ENCODE assay signal across 16 cellular contexts in the genomic region with DNA sequence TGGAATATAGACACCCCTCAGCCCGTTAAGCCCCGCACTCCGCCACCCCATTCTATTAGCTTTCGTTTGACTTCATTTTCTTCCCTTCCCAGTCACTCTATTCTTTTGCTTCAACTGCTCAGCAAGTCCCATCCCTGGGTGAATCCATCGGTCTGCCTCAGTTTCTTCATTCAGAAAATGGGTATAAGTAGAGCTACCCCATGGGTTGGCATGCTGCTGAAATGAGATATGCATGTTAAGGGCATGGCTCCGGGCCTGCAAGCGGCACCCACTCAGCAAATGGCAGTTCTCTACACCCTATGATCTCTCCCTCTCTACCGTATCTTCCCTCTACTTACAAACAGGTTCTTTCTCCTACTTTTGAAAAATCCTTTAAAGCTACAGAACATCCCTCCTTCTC.
DNase-seq lines count a peak whose midpoint lies in the region; ATAC-seq and TF ChIP-seq lines count a peak whose summit lies in the region.
"Had no signal": no experiment of that assay in that cellular context is flagged by ENCODE, and none has a peak within 500 bp of the region (broad histone marks: within the 10 kb centered on the region; RNA-seq: fewer than 3 reads in every experiment).

No MANE protein-coding gene starts in this region.

- in situ Hi-C loops in Panc1 (cut with HindIII; ENCODE audit: low pct_unique_long_range_greater_than_20kb, low sequenced_read_pairs): no loop called here

- CTCF ChIA-PET in HEK293 (lab: Yijun Ruan, JAX): no interaction called here
- CTCF ChIA-PET in Panc1 (lab: Charles Lee): no interaction called here

- ATAC-seq in Panc1 (no peak), GM19328 (IDR thresholded peaks at IDR 0.05; ENCODE audit: unreplicated experiment) (no peak)
- ATAC-seq: HCT116 had no signal

- H3K36me3 ChIP-seq in HEK293 (ENCODE audit: control insufficient read depth in 2 of 2, insufficient read depth in 1 of 2, low read length in 2 of 2): no peaks in the 10 kb centered on the region
- H3K36me3 ChIP-seq in Panc1 (ENCODE audit: control insufficient read depth, insufficient read depth, low read length): no peaks in the 10 kb centered on the region
- H3K36me3 ChIP-seq: BE2C had no signal

- no peaks in the 10 kb centered on the region for H3K27me3 ChIP-seq in Panc1 (ENCODE audit: control insufficient read depth, insufficient read depth, low read length)
- H3K27me3 ChIP-seq: BE2C had no signal

- POLR2A ChIA-PET in HEK293 (lab: Yijun Ruan, JAX): no interaction called here
- POLR2A ChIA-PET in Panc1 (lab: Charles Lee): no interaction called here

- H3K27me3 Mint-ChIP-seq in endothelial cell (ENCODE audit: unreplicated experiment) (peaks cover 12% of the 10 kb centered on the region), osteocyte (ENCODE audit: unreplicated experiment) (no peaks in the 10 kb centered on the region)
- H3K27me3 Mint-ChIP-seq: CD4-positive, CD25-positive, alpha-beta regulatory T cell had no signal

- intact Hi-C loops in Panc1 (cut with micrococcal nuclease; ENCODE audit: unreplicated experiment): no loop called here

- H3K4me1 ChIP-seq in HEK293 (ENCODE audit: control insufficient read depth, insufficient read depth, low read length) (peaks cover 12% of the 10 kb centered on the region), Panc1 (ENCODE audit: control insufficient read depth, insufficient read depth, low read length) (peaks cover 2% of the 10 kb centered on the region; the same call in 1 of the 2 replicates)

- H3K27ac ChIP-seq in HEK293 (ENCODE audit: extremely low read depth, low read depth, low read length) (no peak overlapping the region), Panc1 (ENCODE audit: low read length) (peak overlapping the region; percentile 35; the same call in 1 of the 2 replicates), coronary artery (no peak overlapping the region)

- BruUV-seq in Panc1 (replicated peaks; lab: Mats Ljungman, UMichigan): no TSS peak

- H3K4me1 Mint-ChIP-seq in endothelial cell (ENCODE audit: unreplicated experiment): peaks cover under 1% of the 10 kb centered on the region
- peaks cover 10% of the 10 kb centered on the region for H3K4me1 Mint-ChIP-seq in osteocyte (ENCODE audit: unreplicated experiment)

- H3K9me3 ChIP-seq in HEK293 (ENCODE audit: control insufficient read depth, insufficient read depth, low read depth, low read length) (no peaks in the 10 kb centered on the region), Panc1 (ENCODE audit: control insufficient read depth, insufficient read depth, low read depth, low read length) (no peaks in the 10 kb centered on the region)
- H3K9me3 ChIP-seq: BE2C had no signal

- DNase-seq in Panc1 (ENCODE audit: low read depth, low spot score): no peak
- no peak for DNase-seq in endothelial cell (ENCODE audit: low spot score)
- DNase-seq in osteocyte (ENCODE audit: extremely low spot score, unreplicated experiment): peak; percentile 40
- no peak for DNase-seq in GM20000 (ENCODE audit: low spot score)
- DNase-seq in coronary artery (ENCODE audit: low spot score): no peak
- DNase-seq: BE2C; C1 segment of cervical spinal cord; CD4-positive, CD25-positive, alpha-beta regulatory T cell; DMS153; DMS79; GDM1; GOT3; H7 had no signal

- H3K4me3 ChIP-seq in HEK293 (ENCODE audit: low read depth, low read length) (no peak overlapping the region), Panc1 (ENCODE audit: low read depth in 2 of 2, low read length in 2 of 2) (no peak overlapping the region), coronary artery (no peak overlapping the region)

- no peaks in the 10 kb centered on the region for H3K36me3 Mint-ChIP-seq in endothelial cell (ENCODE audit: low read depth, unreplicated experiment)
- H3K36me3 Mint-ChIP-seq in osteocyte (ENCODE audit: unreplicated experiment): no peaks in the 10 kb centered on the region
- H3K36me3 Mint-ChIP-seq: CD4-positive, CD25-positive, alpha-beta regulatory T cell had no signal

- TF ChIP-seq CTCF in HEK293 (tag by site-specific recombination; IDR thresholded peaks at IDR 0.05) (no peak), Panc1 (IDR thresholded peaks at IDR 0.05) (no peak), endothelial cell (IDR thresholded peaks at IDR 0.05; ENCODE audit: unreplicated experiment) (no peak), osteocyte (IDR thresholded peaks at IDR 0.05) (no peak), GM20000 (IDR thresholded peaks at IDR 0.05; ENCODE audit: extremely low read depth, missing control alignments) (no peak), coronary artery (IDR thresholded peaks at IDR 0.05) (no peak)

- H3K27ac Mint-ChIP-seq in endothelial cell (ENCODE audit: unreplicated experiment) (peak overlapping the region; percentile 16), osteocyte (ENCODE audit: unreplicated experiment) (no peak overlapping the region)

- no peaks in the 10 kb centered on the region for H3K9me3 Mint-ChIP-seq in endothelial cell (ENCODE audit: unreplicated experiment)
- H3K9me3 Mint-ChIP-seq in osteocyte (ENCODE audit: unreplicated experiment): no peaks in the 10 kb centered on the region

- H3K4me3 Mint-ChIP-seq in endothelial cell (ENCODE audit: unreplicated experiment) (no peak overlapping the region), osteocyte (ENCODE audit: unreplicated experiment) (no peak overlapping the region)
- H3K4me3 Mint-ChIP-seq: CD4-positive, CD25-positive, alpha-beta regulatory T cell had no signal

TF ChIP-seq in HEK293, 187 proteins besides CTCF, POLR2A, EP300 and RAD21:
- no peak for TF ChIP-seq KLF7 (tag by site-specific recombination; IDR thresholded peaks at IDR 0.05; ENCODE audit: borderline replicate concordance)
- 0 out of 2 replicates have a peak, but pooled peaks have one; percentile 2 for TF ChIP-seq ZNF76 (tag by site-specific recombination; IDR thresholded peaks at IDR 0.05; ENCODE audit: borderline replicate concordance, low read depth)
